13 cellular contexts compared by ENCODE assay signal in genomic region chr2:111050701-111051376, GRCh38.
DNase-seq lines count a peak whose midpoint lies in the region; ATAC-seq lines count a peak whose summit lies in the region.
"Had no signal": no experiment of that assay in that cellular context is flagged by ENCODE, and none has a peak within 500 bp of the region (broad histone marks: within the 10 kb centered on the region; RNA-seq: fewer than 3 reads in every experiment).

No MANE protein-coding gene starts in this region.

- H3K4me1 Mint-ChIP-seq in central memory CD8-positive, alpha-beta T cell, result peaks cover 26% of the 10 kb centered on the region

- ATAC-seq in central memory CD8-positive, alpha-beta T cell (replicated peaks; ENCODE audit: extremely low read depth, poor library complexity, severe bottlenecking), result peak; percentile 54
- peak; percentile 14 for ATAC-seq in stimulated activated naive CD8-positive, alpha-beta T cell treated with anti-CD3 and anti-CD28 coated beads, Interleukin-15, Interleukin-2, amounts not matched to agents 100 U/mL and 50 U/mL, for 24 hours

- H3K4me3 ChIP-seq in Jurkat, Clone E6-1 (ENCODE audit: low read length), result no peak overlapping the region

- peak overlapping the region; percentile 14 for H3K4me3 Mint-ChIP-seq in central memory CD8-positive, alpha-beta T cell

- in situ Hi-C loops in ACHN (cut with HindIII; ENCODE audit: low pct_ligation_motif_present, low pct_unique_long_range_greater_than_20kb, low sequenced_read_pairs), result no loop called here

- H3K27me3 Mint-ChIP-seq in central memory CD8-positive, alpha-beta T cell, result peaks cover 46% of the 10 kb centered on the region

- DNase-seq in activated effector memory CD4-positive, alpha-beta T cell treated with anti-CD3 and anti-CD28 coated beads, Interleukin-2, amount 50 U/mL, for 16 hours, result peak; percentile 50
- DNase-seq in activated effector memory CD4-positive, alpha-beta T cell treated with Interleukin-2 at 50 U/mL for 16 hours, result no peak
- DNase-seq in Jurkat, Clone E6-1 (ENCODE audit: low read depth, low spot score), result peak; percentile 10
- DNase-seq in central memory CD8-positive, alpha-beta T cell (ENCODE audit: low spot score in 2 of 2), result no peak
- DNase-seq in stimulated activated naive CD8-positive, alpha-beta T cell treated with anti-CD3 and anti-CD28 coated beads, Interleukin-15, Interleukin-2, amounts not matched to agents 100 U/mL and 50 U/mL, for 24 hours, result no peak
- no peak for DNase-seq in effector CD4-positive, alpha-beta T cell
- DNase-seq in ACHN (no peak), NCI-H510A (lab: John Stamatoyannopoulos, UW) (no peak)
- DNase-seq: KBM-7, mesendoderm, NCI-H1930, NCI-H82, trophoblast cell had no signal

- no peaks in the 10 kb centered on the region for H3K9me3 Mint-ChIP-seq in central memory CD8-positive, alpha-beta T cell

- H3K27ac Mint-ChIP-seq in central memory CD8-positive, alpha-beta T cell (ENCODE audit: low read depth), result peak overlapping the region; percentile 54

- peaks cover 1% of the 10 kb centered on the region for H3K36me3 Mint-ChIP-seq in central memory CD8-positive, alpha-beta T cell (ENCODE audit: insufficient read depth)

Comparison
In these comparisons a context has a peak if more than half of its experiments do, and no peak if none do; other contexts are left out.
1. DNase-seq: peak in activated effector memory CD4-positive, alpha-beta T cell treated with anti-CD3 and anti-CD28 coated beads, Interleukin-2, amount 50 U/mL, for 16 hours (single experiment) and Jurkat, Clone E6-1 (single experiment); none in activated effector memory CD4-positive, alpha-beta T cell treated with Interleukin-2 at 50 U/mL for 16 hours (single experiment), central memory CD8-positive, alpha-beta T cell (0 of 2), stimulated activated naive CD8-positive, alpha-beta T cell treated with anti-CD3 and anti-CD28 coated beads, Interleukin-15, Interleukin-2, amounts not matched to agents 100 U/mL and 50 U/mL, for 24 hours (single experiment), effector CD4-positive, alpha-beta T cell (single experiment), ACHN (single experiment) and NCI-H510A (single experiment).